In genomic region chr17:61280338-61280737, GRCh38 we compare ENCODE assay signal across 1 cellular context.
TF ChIP-seq lines count a peak whose summit lies in the region.

No MANE protein-coding gene starts in this region.

TF ChIP-seq in GM23338, 12 proteins besides CTCF, POLR2A, EP300 and RAD21 (continued from another document):
- TF ChIP-seq ZNF462 (CRISPR knock-in tag; IDR thresholded peaks at IDR 0.05): no peak
- TF ChIP-seq ZNF331 (CRISPR knock-in tag; IDR thresholded peaks at IDR 0.05; ENCODE audit: low read depth): no peak
- TF ChIP-seq REST (IDR thresholded peaks at IDR 0.05; ENCODE audit: unreplicated experiment): no peak
- no peak for TF ChIP-seq EZH2phosphoT487 (IDR thresholded peaks at IDR 0.05; ENCODE audit: unreplicated experiment)
- TF ChIP-seq ETS1 (IDR thresholded peaks at IDR 0.05): no peak
